In genomic region chr3:15325228-15325627, GRCh38 we compare ENCODE assay signal across 9 cellular contexts. TPM values are rescaled to one million over a fixed set of nuclear protein-coding genes. Genes with fewer than 3 reads are reported as not detected.
A peak's percentile ranks its signal among the peaks of the same experiment; 100 is the strongest.
DNase-seq lines count a peak whose midpoint lies in the region; ATAC-seq and TF ChIP-seq lines count a peak whose summit lies in the region.
"Had no signal": no experiment of that assay in that cellular context is flagged by ENCODE, and none has a peak within 500 bp of the region (broad histone marks: within the 10 kb centered on the region; RNA-seq: fewer than 3 reads in every experiment).

No MANE protein-coding gene starts in this region.

- H3K27me3 ChIP-seq in SJSA1 (replicated peaks): no peaks in the 10 kb centered on the region

- no peaks in the 10 kb centered on the region for H3K9me3 ChIP-seq in SJSA1 (replicated peaks)

- H3K4me1 ChIP-seq in SJSA1 (replicated peaks): peaks cover 37% of the 10 kb centered on the region

- intact Hi-C loops in sciatic nerve (cut with DNase I): no loop called here

- H3K36me3 ChIP-seq in SJSA1: no peaks in the 10 kb centered on the region

- peak; percentile 25 for ATAC-seq in sciatic nerve

- TF ChIP-seq CTCF in fibroblast of villous mesenchyme (IDR thresholded peaks at IDR 0.05; ENCODE audit: insufficient read depth, low read depth, low read length): no peak

- peak overlapping the region; percentile 7; the same call in 1 of the 2 replicates for H3K27ac ChIP-seq in SJSA1

- peak; percentile 95 for DNase-seq in ELF-1 (ENCODE audit: low read depth, low spot score)
- DNase-seq in SJSA1 (ENCODE audit: low read depth in 1 of 2, low spot score in 2 of 2): peak; percentile 73 to 83
- peak; percentile 37 for DNase-seq in fibroblast of villous mesenchyme (ENCODE audit: low read depth)
- no peak for DNase-seq in sciatic nerve (ENCODE audit: low spot score)
- DNase-seq in NCI-H526 treated with DMSO at 0.1 percent for 48 hours (lab: John Stamatoyannopoulos, UW): no peak
- DNase-seq in OCI-M1 (lab: John Stamatoyannopoulos, UW): no peak
- no peak for DNase-seq in stimulated activated CD8-positive, alpha-beta memory T cell treated with anti-CD3 and anti-CD28 coated beads, Interleukin-4, amount 100 ng/mL, for 48 hours
- DNase-seq in DMS53 treated with DMSO at 0.1 percent for 48 hours (lab: John Stamatoyannopoulos, UW; ENCODE audit: unreplicated experiment): no peak
- DNase-seq: activated effector memory CD4-positive, alpha-beta T cell treated with Interleukin-2 at 50 U/mL for 16 hours had no signal

- no peak overlapping the region for H3K4me3 ChIP-seq in SJSA1
- H3K4me3 ChIP-seq in fibroblast of villous mesenchyme (ENCODE audit: low read depth, low read length): no peak overlapping the region

RNA-seq across cellular contexts. Expression of gene SH3BP5, which starts 7.2 kb away (rescaled TPM):
- total RNA-seq in SJSA1 (2014; rRNA removed; shearing (Covaris generic)): 7.6 and 10.4 TPM in 2 replicates
- total RNA-seq in fibroblast of villous mesenchyme (9.1 and 10.3 TPM in 2 replicates), sciatic nerve (143 TPM)

Comparison
In these comparisons a context has a peak if more than half of its experiments do, and no peak if none do; other contexts are left out.
1. DNase-seq: peak in ELF-1 (single experiment), SJSA1 (2 of 2) and fibroblast of villous mesenchyme (single experiment); none in sciatic nerve (single experiment), NCI-H526 treated with DMSO at 0.1 percent for 48 hours (single experiment), OCI-M1 (single experiment), stimulated activated CD8-positive, alpha-beta memory T cell treated with anti-CD3 and anti-CD28 coated beads, Interleukin-4, amount 100 ng/mL, for 48 hours (single experiment) and DMS53 treated with DMSO at 0.1 percent for 48 hours (single experiment).
2. RNA of gene SH3BP5, which starts 7.2 kb away (total RNA-seq): 143 TPM in sciatic nerve (single experiment); 9.1 to 10.3 TPM in fibroblast of villous mesenchyme and 7.6 to 10.4 TPM in SJSA1; every median in the first group is over 10 times any median in the second.